ENCODE assay signal across 11 cellular contexts in the genomic region with DNA sequence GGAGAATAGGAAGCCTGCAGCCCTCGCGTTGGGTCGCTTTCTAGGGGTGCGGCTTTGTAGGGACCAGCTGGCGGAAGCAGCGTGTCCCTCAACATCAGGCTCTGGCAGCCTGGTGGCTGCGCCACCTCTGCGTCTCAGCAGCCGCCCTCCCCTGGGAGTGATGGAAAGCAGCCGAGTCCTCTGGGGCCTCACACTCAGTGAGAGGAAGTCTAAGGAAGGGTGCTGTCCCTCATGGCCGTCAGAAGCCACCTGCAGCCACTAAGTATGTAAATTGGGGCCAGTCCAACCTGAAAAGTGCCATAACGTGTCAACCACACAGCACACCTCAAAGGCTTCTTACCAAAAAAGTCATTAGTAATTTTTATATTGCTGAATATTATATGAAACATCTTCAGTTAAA.
DNase-seq lines count a peak whose midpoint lies in the region; ATAC-seq and TF ChIP-seq lines count a peak whose summit lies in the region.
"Had no signal": no experiment of that assay in that cellular context is flagged by ENCODE, and none has a peak within 500 bp of the region (broad histone marks: within the 10 kb centered on the region; RNA-seq: fewer than 3 reads in every experiment).

No MANE protein-coding gene starts in this region.

- H3K27me3 Mint-ChIP-seq in WTC11 (ENCODE audit: low read depth): no peaks in the 10 kb centered on the region

- H2AFZ ChIP-seq in MM.1S (ENCODE audit: low read length): no peak overlapping the region

- H3K79me2 ChIP-seq in MM.1S (ENCODE audit: low read length): no peaks in the 10 kb centered on the region

- no peak for TF ChIP-seq CTCF in GM13977 (IDR thresholded peaks at IDR 0.05; ENCODE audit: extremely low read depth, insufficient read depth, missing control alignments)
- TF ChIP-seq CTCF in WTC11 (IDR thresholded peaks at IDR 0.05): no peak
- TF ChIP-seq CTCF in MM.1S (IDR thresholded peaks at IDR 0.05; ENCODE audit: low read length): no peak

- no peaks in the 10 kb centered on the region for H3K27me3 ChIP-seq in MM.1S (replicated peaks; ENCODE audit: insufficient read depth, low read length)
- H3K27me3 ChIP-seq: heart left ventricle had no signal

- no peak overlapping the region for H3K4me2 ChIP-seq in MM.1S (ENCODE audit: low read depth, low read length)

- H3K9me2 ChIP-seq in MM.1S (replicated peaks; ENCODE audit: insufficient read depth, low read length): no peaks in the 10 kb centered on the region

- DNase-seq in GM13977 (ENCODE audit: low spot score) (peak; percentile 89), WTC11 (ENCODE audit: low spot score) (no peak), NCI-H1417 treated with DMSO at 0.1 percent for 48 hours (lab: John Stamatoyannopoulos, UW) (no peak), NCI-H446 treated with DMSO at 0.1 percent for 48 hours (lab: John Stamatoyannopoulos, UW) (no peak), MM.1S (no peak), DMS79 treated with DMSO at 0.1 percent for 48 hours (lab: John Stamatoyannopoulos, UW) (no peak)

- peak overlapping the region; percentile 49; the same call in 1 of the 2 replicates for H3K27ac Mint-ChIP-seq in WTC11
- H3K27ac Mint-ChIP-seq: nephron had no signal

- ATAC-seq in GM19395 (IDR thresholded peaks at IDR 0.05; ENCODE audit: unreplicated experiment): peak; percentile 85
- ATAC-seq in HG02981 (IDR thresholded peaks at IDR 0.05; ENCODE audit: unreplicated experiment): peak; percentile 95
- ATAC-seq in WTC11: no peak
- ATAC-seq: heart left ventricle, HepG2 had no signal

- H3K4me1 ChIP-seq in MM.1S (ENCODE audit: low read length): no peaks in the 10 kb centered on the region

- POLR2A ChIA-PET in WTC11 (lab: Charles Lee): no interaction called here

- H3K9ac ChIP-seq in MM.1S (ENCODE audit: low read length): no peak overlapping the region

- no peaks in the 10 kb centered on the region for H3F3A ChIP-seq in MM.1S (ENCODE audit: insufficient read depth, low read length)

- CTCF ChIA-PET in WTC11 (lab: Charles Lee): interaction anchor here (1.9 kb wide), 1 partner anchor 94 kb away, joined by 14 read pairs; no protein-coding TSS in a partner anchor

- no peaks in the 10 kb centered on the region for H3K9me3 Mint-ChIP-seq in WTC11
- H3K9me3 Mint-ChIP-seq: nephron had no signal

- in situ Hi-C loops in GM13977 (cut with MboI; ENCODE audit: low pct_unique_long_range_greater_than_20kb, low sequenced_read_pairs, unreplicated experiment): no loop called here

- H3K4me3 Mint-ChIP-seq in WTC11: no peak overlapping the region
- H3K4me3 Mint-ChIP-seq: nephron had no signal

- H3K9me3 ChIP-seq in MM.1S (replicated peaks; ENCODE audit: insufficient read depth, low read length): no peaks in the 10 kb centered on the region
- H3K9me3 ChIP-seq: heart left ventricle had no signal

- no peak overlapping the region for H3K4me3 ChIP-seq in MM.1S (ENCODE audit: low read length)
- H3K4me3 ChIP-seq: heart left ventricle had no signal

- H3K4me1 Mint-ChIP-seq in WTC11: peaks cover 28% of the 10 kb centered on the region

- H3K27ac ChIP-seq in MM.1S (ENCODE audit: low read length): no peak overlapping the region
- H3K27ac ChIP-seq: heart left ventricle had no signal

- no peaks in the 10 kb centered on the region for H4K20me1 ChIP-seq in MM.1S (ENCODE audit: insufficient read depth, low read length)

- peaks cover 7% of the 10 kb centered on the region for H3K36me3 Mint-ChIP-seq in WTC11

- no peaks in the 10 kb centered on the region for H3K36me3 ChIP-seq in MM.1S (replicated peaks; ENCODE audit: insufficient read depth, low read length)

TF ChIP-seq in WTC11, 78 proteins besides CTCF, POLR2A, EP300 and RAD21:
- TF ChIP-seq FOXJ3 (CRISPR knock-in tag; IDR thresholded peaks at IDR 0.05; ENCODE audit: borderline replicate concordance): no peak
- TF ChIP-seq NR2C2 (CRISPR knock-in tag; IDR thresholded peaks at IDR 0.05): no peak
- no peak for TF ChIP-seq TCF7 (CRISPR knock-in tag; IDR thresholded peaks at IDR 0.05; ENCODE audit: low read depth)
- TF ChIP-seq NFYB (CRISPR knock-in tag; conservative IDR thresholded peaks at IDR 0.05; ENCODE audit: low read depth): no peak
- TF ChIP-seq GRHL2 (CRISPR knock-in tag; IDR thresholded peaks at IDR 0.05; ENCODE audit: insufficient replicate concordance, severe bottlenecking): no peak
- TF ChIP-seq, protein P1, sequence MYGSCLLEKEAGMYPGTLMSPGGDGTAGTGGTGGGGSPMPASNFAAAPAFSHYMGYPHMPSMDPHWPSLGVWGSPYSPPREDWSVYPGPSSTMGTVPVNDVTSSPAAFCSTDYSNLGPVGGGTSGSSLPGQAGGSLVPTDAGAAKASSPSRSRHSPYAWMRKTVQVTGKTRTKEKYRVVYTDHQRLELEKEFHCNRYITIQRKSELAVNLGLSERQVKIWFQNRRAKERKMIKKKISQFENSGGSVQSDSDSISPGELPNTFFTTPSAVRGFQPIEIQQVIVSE (CRISPR knock-in tag; IDR thresholded peaks at IDR 0.05; ENCODE audit: borderline replicate concordance): no peak
- no peak for TF ChIP-seq NFE2L1 (CRISPR knock-in tag; IDR thresholded peaks at IDR 0.05)
- TF ChIP-seq TEAD1 (CRISPR knock-in tag; IDR thresholded peaks at IDR 0.05): no peak
- no peak for TF ChIP-seq GABPB1 (CRISPR knock-in tag; IDR thresholded peaks at IDR 0.05)
- no peak for TF ChIP-seq HMGA2 (CRISPR knock-in tag; IDR thresholded peaks at IDR 0.05)
- TF ChIP-seq, protein P2, sequence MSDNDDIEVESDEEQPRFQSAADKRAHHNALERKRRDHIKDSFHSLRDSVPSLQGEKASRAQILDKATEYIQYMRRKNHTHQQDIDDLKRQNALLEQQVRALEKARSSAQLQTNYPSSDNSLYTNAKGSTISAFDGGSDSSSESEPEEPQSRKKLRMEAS (CRISPR knock-in tag; IDR thresholded peaks at IDR 0.05): no peak
- no peak for TF ChIP-seq ESRRA (CRISPR knock-in tag; IDR thresholded peaks at IDR 0.05; ENCODE audit: borderline replicate concordance)
- TF ChIP-seq, protein P3, sequence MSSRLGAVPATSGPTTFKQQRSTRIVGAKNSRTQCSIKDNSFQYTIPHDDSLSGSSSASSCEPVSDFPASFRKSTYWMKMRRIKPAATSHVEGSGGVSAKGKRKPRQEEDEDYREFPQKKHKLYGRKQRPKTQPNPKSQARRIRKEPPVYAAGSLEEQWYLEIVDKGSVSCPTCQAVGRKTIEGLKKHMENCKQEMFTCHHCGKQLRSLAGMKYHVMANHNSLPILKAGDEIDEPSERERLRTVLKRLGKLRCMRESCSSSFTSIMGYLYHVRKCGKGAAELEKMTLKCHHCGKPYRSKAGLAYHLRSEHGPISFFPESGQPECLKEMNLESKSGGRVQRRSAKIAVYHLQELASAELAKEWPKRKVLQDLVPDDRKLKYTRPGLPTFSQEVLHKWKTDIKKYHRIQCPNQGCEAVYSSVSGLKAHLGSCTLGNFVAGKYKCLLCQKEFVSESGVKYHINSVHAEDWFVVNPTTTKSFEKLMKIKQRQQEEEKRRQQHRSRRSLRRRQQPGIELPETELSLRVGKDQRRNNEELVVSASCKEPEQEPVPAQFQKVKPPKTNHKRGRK (CRISPR knock-in tag; IDR thresholded peaks at IDR 0.05; ENCODE audit: borderline replicate concordance): no peak
- no peak for TF ChIP-seq NFATC4 (CRISPR knock-in tag; IDR thresholded peaks at IDR 0.05)
- TF ChIP-seq JUN (CRISPR knock-in tag; IDR thresholded peaks at IDR 0.05): no peak
- TF ChIP-seq SP1 (CRISPR knock-in tag; conservative IDR thresholded peaks at IDR 0.05): no peak
